Comparison of ENCODE assay signal across 8 cellular contexts in the genomic region with DNA sequence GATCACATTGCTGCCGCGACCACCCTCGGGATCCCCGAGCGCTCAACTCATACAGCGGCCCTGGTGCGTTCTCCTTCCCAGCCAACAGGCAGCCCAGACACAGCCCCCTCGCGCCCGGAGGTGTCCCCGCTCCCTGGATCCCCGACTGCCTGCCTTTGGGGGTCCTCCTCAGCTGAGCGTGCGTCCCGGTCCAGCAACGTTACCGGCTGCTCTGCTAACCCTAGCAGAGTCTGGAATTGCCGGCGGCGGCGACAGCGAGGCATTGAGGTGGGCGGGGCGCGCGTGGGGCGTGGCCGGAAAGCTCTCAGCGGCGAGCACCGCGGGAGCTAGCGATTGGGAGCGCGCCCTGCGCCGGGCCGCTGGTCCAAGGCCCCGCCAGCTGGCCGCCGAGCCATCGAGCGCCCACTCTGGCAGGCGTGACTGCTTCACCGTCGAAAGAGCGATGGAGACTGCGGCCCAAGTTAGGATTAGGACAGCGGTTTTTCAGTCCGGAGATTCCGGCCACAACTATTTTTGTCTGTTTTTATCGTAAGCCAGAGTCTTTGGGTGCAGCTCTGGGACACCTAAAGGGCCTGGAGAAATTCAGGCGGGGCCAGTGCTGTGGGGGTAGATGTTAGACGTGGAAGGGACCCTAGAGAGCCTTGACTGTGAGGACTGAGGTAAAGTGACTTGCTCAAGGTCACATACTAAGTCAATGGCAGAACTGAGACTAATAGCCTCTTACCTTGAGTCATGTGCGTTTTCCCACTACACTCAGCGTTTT. TPM values are rescaled to one million over a fixed set of nuclear protein-coding genes. Genes with fewer than 3 reads are reported as not detected.
DNase-seq lines count a peak whose midpoint lies in the region; ATAC-seq and TF ChIP-seq lines count a peak whose summit lies in the region.

Gene HEATR5A, minus strand, starts transcription at position 232 of the 763 bp plus-strand sequence. CDS start 17,575 bp downstream, outside the sequence.

- DNase-seq in NCI-H1105 (lab: John Stamatoyannopoulos, UW) (peak; percentile 94), SKM-1 (lab: John Stamatoyannopoulos, UW; ENCODE audit: unreplicated experiment) (peak; percentile 41), head of caudate nucleus (peak; percentile 87 to 98 (median 95)), osteocyte (ENCODE audit: extremely low spot score, unreplicated experiment) (peak; percentile 98), thoracic aorta (ENCODE audit: low spot score) (peak; percentile 71)

- no peaks in the 10 kb centered on the region for H3K9me3 Mint-ChIP-seq in activated naive CD8-positive, alpha-beta T cell (ENCODE audit: low read depth)
- H3K9me3 Mint-ChIP-seq in osteocyte (ENCODE audit: unreplicated experiment) = no peaks in the 10 kb centered on the region

- peaks cover 9 to 23% of the 10 kb centered on the region in 2 donors for H3K4me1 ChIP-seq in thoracic aorta (ENCODE audit: control insufficient read depth in 1 of 2, low read depth in 2 of 2)

- H3K27me3 ChIP-seq in thoracic aorta (replicated peaks; ENCODE audit: insufficient read depth) = no peaks in the 10 kb centered on the region

- no peaks in the 10 kb centered on the region for H3K36me3 ChIP-seq in thoracic aorta

- H3K27ac Mint-ChIP-seq in activated naive CD8-positive, alpha-beta T cell = peak within 1 kb of the TSS; percentile 89
- H3K27ac Mint-ChIP-seq in osteocyte (ENCODE audit: unreplicated experiment) = peak within 1 kb of the TSS; percentile 96

- intact Hi-C loops in head of caudate nucleus (cut with DNase I) = loop anchor here (1.0 kb wide), 1 partner anchor 37 kb away; the partner anchor contains the start of gene DTD2

- no peaks in the 10 kb centered on the region for H3K36me3 Mint-ChIP-seq in activated naive CD8-positive, alpha-beta T cell
- no peaks in the 10 kb centered on the region for H3K36me3 Mint-ChIP-seq in osteocyte (ENCODE audit: unreplicated experiment)

- peak within 1 kb of the TSS; percentile 96 for H3K4me3 Mint-ChIP-seq in activated naive CD8-positive, alpha-beta T cell
- peak within 1 kb of the TSS; percentile 97 for H3K4me3 Mint-ChIP-seq in osteocyte (ENCODE audit: unreplicated experiment)

- ATAC-seq in HG02642 (IDR thresholded peaks at IDR 0.05; ENCODE audit: poor library complexity, unreplicated experiment) = peak; percentile 98
- ATAC-seq in thoracic aorta (ENCODE audit: insufficient number of reproducible peaks, low FRiP score, low read depth) = peak; percentile 89

- no peaks in the 10 kb centered on the region for H3K27me3 Mint-ChIP-seq in activated naive CD8-positive, alpha-beta T cell
- H3K27me3 Mint-ChIP-seq in osteocyte (ENCODE audit: unreplicated experiment) = no peaks in the 10 kb centered on the region

- peaks cover 21% of the 10 kb centered on the region for H3K4me1 Mint-ChIP-seq in activated naive CD8-positive, alpha-beta T cell (ENCODE audit: low read depth)
- H3K4me1 Mint-ChIP-seq in osteocyte (ENCODE audit: unreplicated experiment) = peaks cover 22% of the 10 kb centered on the region

- TF ChIP-seq CTCF in GM12872 (IDR thresholded peaks at IDR 0.05; ENCODE audit: insufficient read depth, low read depth, low read length) = peak; percentile 25; the same call in 1 of the 3 replicates
- no peak for TF ChIP-seq CTCF in osteocyte (IDR thresholded peaks at IDR 0.05)
- TF ChIP-seq CTCF in thoracic aorta (IDR thresholded peaks at IDR 0.05) = peak; percentile 25

- H3K4me3 ChIP-seq in thoracic aorta = peak within 1 kb of the TSS; percentile 98

- no peaks in the 10 kb centered on the region for H3K9me3 ChIP-seq in thoracic aorta

- H3K27ac ChIP-seq in thoracic aorta = peak within 1 kb of the TSS; percentile 79 to 87

RNA-seq across cellular contexts. Expression of gene HEATR5A, which starts in this region (rescaled TPM):
- total RNA-seq in osteocyte (48.3 and 56.2 TPM in 2 replicates), thoracic aorta (10 to 100 TPM; 39.1 to 43.6 TPM)

Comparison
In these comparisons a context has a peak if more than half of its experiments do, and no peak if none do; other contexts are left out.
1. Peak in every context shown above with its lines: DNase-seq, ATAC-seq, H3K4me3 ChIP-seq and H3K27ac ChIP-seq.
2. DNase-seq: peak in every context shown above with its lines; median percentile 98 in osteocyte; 95 in head of caudate nucleus; 94 in NCI-H1105; 71 in thoracic aorta; 41 in SKM-1.